In genomic region chr1:245501635-245502034, GRCh38 we compare ENCODE assay signal across 14 cellular contexts.
DNase-seq lines count a peak whose midpoint lies in the region; TF ChIP-seq lines count a peak whose summit lies in the region.
"Had no signal": no experiment of that assay in that cellular context is flagged by ENCODE, and none has a peak within 500 bp of the region (broad histone marks: within the 10 kb centered on the region; RNA-seq: fewer than 3 reads in every experiment).

No MANE protein-coding gene starts in this region.

- H4K20me1 ChIP-seq in smooth muscle cell (ENCODE audit: low read depth) = peaks cover 80% of the 10 kb centered on the region

- no peak for TF ChIP-seq CTCF in HL-60 (IDR thresholded peaks at IDR 0.05; ENCODE audit: insufficient read depth, low read length)
- no peak for TF ChIP-seq CTCF in NB4 (IDR thresholded peaks at IDR 0.05; ENCODE audit: low read depth, low read length)
- no peak for TF ChIP-seq CTCF in smooth muscle cell (IDR thresholded peaks at IDR 0.05; ENCODE audit: borderline replicate concordance, insufficient read depth, poor library complexity, severe bottlenecking)

- no peaks in the 10 kb centered on the region for H3F3A ChIP-seq in smooth muscle cell (ENCODE audit: low read depth)

- H3K36me3 ChIP-seq in smooth muscle cell (ENCODE audit: low read depth) = no peaks in the 10 kb centered on the region

- peak; percentile 41 to 66 for DNase-seq in HL-60 (ENCODE audit: low read depth in 1 of 2, low spot score in 1 of 2)
- DNase-seq in NB4 (ENCODE audit: low read depth) = peak; percentile 82
- DNase-seq in SKM-1 (lab: John Stamatoyannopoulos, UW; ENCODE audit: unreplicated experiment) = peak; percentile 65
- DNase-seq in superior temporal gyrus (ENCODE audit: extremely low spot score) = peak; percentile 36
- no peak for DNase-seq in mesenteric fat pad (ENCODE audit: low spot score)
- no peak for DNase-seq in smooth muscle cell (lab: John Stamatoyannopoulos, UW; ENCODE audit: unreplicated experiment)
- DNase-seq in NCI-H446 treated with DMSO at 0.1 percent for 48 hours (lab: John Stamatoyannopoulos, UW) = no peak
- DNase-seq: C1 segment of cervical spinal cord, NCI-H1417 treated with DMSO at 0.1 percent for 48 hours, NCI-H187 treated with DMSO at 0.1 percent for 48 hours, NCI-H226, NCI-H524 treated with DMSO at 0.1 percent for 48 hours, SK-N-SH, T-helper 1 cell had no signal

- no peaks in the 10 kb centered on the region for H3K4me1 ChIP-seq in smooth muscle cell (ENCODE audit: low read depth)

- no peak overlapping the region for H3K9ac ChIP-seq in smooth muscle cell (ENCODE audit: low read depth)
- H3K9ac ChIP-seq: SK-N-SH had no signal

- H3K4me3 ChIP-seq in HL-60 (replicated peaks; ENCODE audit: insufficient read depth, low read length) = no peak overlapping the region
- peak overlapping the region; percentile 16 for H3K4me3 ChIP-seq in NB4 (ENCODE audit: low read depth, low read length)
- no peak overlapping the region for H3K4me3 ChIP-seq in smooth muscle cell

- H2AFZ ChIP-seq in smooth muscle cell (ENCODE audit: low read depth) = no peak overlapping the region

- H3K4me2 ChIP-seq in smooth muscle cell = no peak overlapping the region
- H3K4me2 ChIP-seq: SK-N-SH had no signal

- H3K27me3 ChIP-seq in HL-60 (ENCODE audit: insufficient read depth, poor library complexity, severe bottlenecking) (no peaks in the 10 kb centered on the region), smooth muscle cell (ENCODE audit: low read depth) (no peaks in the 10 kb centered on the region)

- H3K79me2 ChIP-seq in smooth muscle cell (ENCODE audit: low read depth) = peaks cover 32% of the 10 kb centered on the region

- no peaks in the 10 kb centered on the region for H3K9me3 ChIP-seq in smooth muscle cell (replicated peaks; ENCODE audit: low read depth)
- H3K9me3 ChIP-seq: SK-N-SH had no signal

- H3K27ac ChIP-seq in HL-60 (replicated peaks) = peak overlapping the region; percentile 51
- no peak overlapping the region for H3K27ac ChIP-seq in smooth muscle cell (ENCODE audit: low read depth)

- TF ChIP-seq POLR2A in NB4 (IDR thresholded peaks at IDR 0.05; ENCODE audit: extremely low read depth, insufficient read length) = no peak

- 83% methylated on average over 7 of the region's 7 CpGs for WGBS in smooth muscle cell (ENCODE audit: low lambda C conversion rate)

Comparison
In these comparisons a context has a peak if more than half of its experiments do, and no peak if none do; other contexts are left out.
1. DNase-seq: peak in HL-60 (2 of 2), NB4 (single experiment), SKM-1 (single experiment) and superior temporal gyrus (single experiment); none in mesenteric fat pad (single experiment), smooth muscle cell (single experiment) and NCI-H446 treated with DMSO at 0.1 percent for 48 hours (single experiment).